1 cellular context compared by ENCODE assay signal in genomic region chr14:105076296-105076804, GRCh38.
TF ChIP-seq lines count a peak whose summit lies in the region.

No MANE protein-coding gene starts in this region.

TF ChIP-seq in GM23338, 12 proteins besides CTCF, POLR2A, EP300 and RAD21:
- TF ChIP-seq POLR2AphosphoS5 (IDR thresholded peaks at IDR 0.05; ENCODE audit: low read depth) = no peak
- TF ChIP-seq, protein P1, sequence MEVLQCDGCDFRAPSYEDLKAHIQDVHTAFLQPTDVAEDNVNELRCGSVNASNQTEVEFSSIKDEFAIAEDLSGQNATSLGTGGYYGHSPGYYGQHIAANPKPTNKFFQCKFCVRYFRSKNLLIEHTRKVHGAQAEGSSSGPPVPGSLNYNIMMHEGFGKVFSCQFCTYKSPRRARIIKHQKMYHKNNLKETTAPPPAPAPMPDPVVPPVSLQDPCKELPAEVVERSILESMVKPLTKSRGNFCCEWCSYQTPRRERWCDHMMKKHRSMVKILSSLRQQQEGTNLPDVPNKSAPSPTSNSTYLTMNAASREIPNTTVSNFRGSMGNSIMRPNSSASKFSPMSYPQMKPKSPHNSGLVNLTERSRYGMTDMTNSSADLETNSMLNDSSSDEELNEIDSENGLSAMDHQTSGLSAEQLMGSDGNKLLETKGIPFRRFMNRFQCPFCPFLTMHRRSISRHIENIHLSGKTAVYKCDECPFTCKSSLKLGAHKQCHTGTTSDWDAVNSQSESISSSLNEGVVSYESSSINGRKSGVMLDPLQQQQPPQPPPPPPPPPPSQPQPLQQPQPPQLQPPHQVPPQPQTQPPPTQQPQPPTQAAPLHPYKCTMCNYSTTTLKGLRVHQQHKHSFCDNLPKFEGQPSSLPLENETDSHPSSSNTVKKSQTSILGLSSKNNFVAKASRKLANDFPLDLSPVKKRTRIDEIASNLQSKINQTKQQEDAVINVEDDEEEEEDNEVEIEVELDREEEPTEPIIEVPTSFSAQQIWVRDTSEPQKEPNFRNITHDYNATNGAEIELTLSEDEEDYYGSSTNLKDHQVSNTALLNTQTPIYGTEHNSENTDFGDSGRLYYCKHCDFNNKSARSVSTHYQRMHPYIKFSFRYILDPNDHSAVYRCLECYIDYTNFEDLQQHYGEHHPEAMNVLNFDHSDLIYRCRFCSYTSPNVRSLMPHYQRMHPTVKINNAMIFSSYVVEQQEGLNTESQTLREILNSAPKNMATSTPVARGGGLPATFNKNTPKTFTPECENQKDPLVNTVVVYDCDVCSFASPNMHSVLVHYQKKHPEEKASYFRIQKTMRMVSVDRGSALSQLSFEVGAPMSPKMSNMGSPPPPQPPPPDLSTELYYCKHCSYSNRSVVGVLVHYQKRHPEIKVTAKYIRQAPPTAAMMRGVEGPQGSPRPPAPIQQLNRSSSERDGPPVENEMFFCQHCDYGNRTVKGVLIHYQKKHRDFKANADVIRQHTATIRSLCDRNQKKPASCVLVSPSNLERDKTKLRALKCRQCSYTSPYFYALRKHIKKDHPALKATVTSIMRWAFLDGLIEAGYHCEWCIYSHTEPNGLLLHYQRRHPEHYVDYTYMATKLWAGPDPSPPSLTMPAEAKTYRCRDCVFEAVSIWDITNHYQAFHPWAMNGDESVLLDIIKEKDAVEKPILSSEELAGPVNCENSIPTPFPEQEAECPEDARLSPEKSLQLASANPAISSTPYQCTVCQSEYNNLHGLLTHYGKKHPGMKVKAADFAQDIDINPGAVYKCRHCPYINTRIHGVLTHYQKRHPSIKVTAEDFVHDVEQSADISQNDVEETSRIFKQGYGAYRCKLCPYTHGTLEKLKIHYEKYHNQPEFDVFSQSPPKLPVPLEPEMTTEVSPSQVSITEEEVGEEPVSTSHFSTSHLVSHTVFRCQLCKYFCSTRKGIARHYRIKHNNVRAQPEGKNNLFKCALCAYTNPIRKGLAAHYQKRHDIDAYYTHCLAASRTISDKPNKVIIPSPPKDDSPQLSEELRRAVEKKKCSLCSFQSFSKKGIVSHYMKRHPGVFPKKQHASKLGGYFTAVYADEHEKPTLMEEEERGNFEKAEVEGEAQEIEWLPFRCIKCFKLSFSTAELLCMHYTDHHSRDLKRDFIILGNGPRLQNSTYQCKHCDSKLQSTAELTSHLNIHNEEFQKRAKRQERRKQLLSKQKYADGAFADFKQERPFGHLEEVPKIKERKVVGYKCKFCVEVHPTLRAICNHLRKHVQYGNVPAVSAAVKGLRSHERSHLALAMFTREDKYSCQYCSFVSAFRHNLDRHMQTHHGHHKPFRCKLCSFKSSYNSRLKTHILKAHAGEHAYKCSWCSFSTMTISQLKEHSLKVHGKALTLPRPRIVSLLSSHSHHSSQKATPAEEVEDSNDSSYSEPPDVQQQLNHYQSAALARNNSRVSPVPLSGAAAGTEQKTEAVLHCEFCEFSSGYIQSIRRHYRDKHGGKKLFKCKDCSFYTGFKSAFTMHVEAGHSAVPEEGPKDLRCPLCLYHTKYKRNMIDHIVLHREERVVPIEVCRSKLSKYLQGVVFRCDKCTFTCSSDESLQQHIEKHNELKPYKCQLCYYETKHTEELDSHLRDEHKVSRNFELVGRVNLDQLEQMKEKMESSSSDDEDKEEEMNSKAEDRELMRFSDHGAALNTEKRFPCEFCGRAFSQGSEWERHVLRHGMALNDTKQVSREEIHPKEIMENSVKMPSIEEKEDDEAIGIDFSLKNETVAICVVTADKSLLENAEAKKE (CRISPR knock-in tag; IDR thresholded peaks at IDR 0.05) = no peak
- TF ChIP-seq JUNB (IDR thresholded peaks at IDR 0.05; ENCODE audit: unreplicated experiment) = no peak
- TF ChIP-seq ZNF114 (CRISPR knock-in tag; IDR thresholded peaks at IDR 0.05) = no peak
- no peak for TF ChIP-seq STAT1 (IDR thresholded peaks at IDR 0.05; ENCODE audit: unreplicated experiment)
- TF ChIP-seq EZH2phosphoT487 (IDR thresholded peaks at IDR 0.05; ENCODE audit: unreplicated experiment) = no peak
- TF ChIP-seq, protein P2, sequence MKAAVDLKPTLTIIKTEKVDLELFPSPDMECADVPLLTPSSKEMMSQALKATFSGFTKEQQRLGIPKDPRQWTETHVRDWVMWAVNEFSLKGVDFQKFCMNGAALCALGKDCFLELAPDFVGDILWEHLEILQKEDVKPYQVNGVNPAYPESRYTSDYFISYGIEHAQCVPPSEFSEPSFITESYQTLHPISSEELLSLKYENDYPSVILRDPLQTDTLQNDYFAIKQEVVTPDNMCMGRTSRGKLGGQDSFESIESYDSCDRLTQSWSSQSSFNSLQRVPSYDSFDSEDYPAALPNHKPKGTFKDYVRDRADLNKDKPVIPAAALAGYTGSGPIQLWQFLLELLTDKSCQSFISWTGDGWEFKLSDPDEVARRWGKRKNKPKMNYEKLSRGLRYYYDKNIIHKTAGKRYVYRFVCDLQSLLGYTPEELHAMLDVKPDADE (IDR thresholded peaks at IDR 0.05) = no peak
- no peak for TF ChIP-seq REST (IDR thresholded peaks at IDR 0.05; ENCODE audit: unreplicated experiment)
- no peak for TF ChIP-seq ZNF331 (CRISPR knock-in tag; IDR thresholded peaks at IDR 0.05; ENCODE audit: low read depth)
- no peak for TF ChIP-seq CREB1 (CRISPR knock-in tag; IDR thresholded peaks at IDR 0.05; ENCODE audit: low read depth)
- TF ChIP-seq NANOG (IDR thresholded peaks at IDR 0.05; ENCODE audit: borderline replicate concordance) = no peak
- no peak for TF ChIP-seq EZH2 (IDR thresholded peaks at IDR 0.05; ENCODE audit: low read depth, unreplicated experiment)
